Comparison of ENCODE assay signal across 23 cellular contexts in genomic region chr2:127417406-127417805, GRCh38. TPM values are rescaled to one million over a fixed set of nuclear protein-coding genes. Genes with fewer than 3 reads are reported as not detected.
DNase-seq lines count a peak whose midpoint lies in the region; ATAC-seq and TF ChIP-seq lines count a peak whose summit lies in the region.
"Had no signal": no experiment of that assay in that cellular context is flagged by ENCODE, and none has a peak within 500 bp of the region (broad histone marks: within the 10 kb centered on the region; RNA-seq: fewer than 3 reads in every experiment).

No MANE protein-coding gene starts in this region.

- H3K27ac Mint-ChIP-seq in CD4-positive, CD25-positive, alpha-beta regulatory T cell: peak overlapping the region; percentile 36 to 75 (median 48)
- no peak overlapping the region for H3K27ac Mint-ChIP-seq in nephron
- no peak overlapping the region for H3K27ac Mint-ChIP-seq in HFFc6

- H3K27me3 Mint-ChIP-seq in CD4-positive, CD25-positive, alpha-beta regulatory T cell: peaks cover 9% of the 10 kb centered on the region
- H3K27me3 Mint-ChIP-seq in nephron (ENCODE audit: low read depth) (peaks cover 54% of the 10 kb centered on the region), HFFc6 (ENCODE audit: insufficient read depth) (peaks cover 3% of the 10 kb centered on the region; the same call in 1 of the 2 replicates)

- H3K27me3 ChIP-seq in CD4-positive, CD25-positive, alpha-beta regulatory T cell (ENCODE audit: control insufficient read depth, insufficient read depth, low read length): peaks cover 4% of the 10 kb centered on the region
- H3K27me3 ChIP-seq in DND-41 (ENCODE audit: insufficient read depth, low read length, poor library complexity) (peaks cover 2% of the 10 kb centered on the region), hepatocyte (no peaks in the 10 kb centered on the region)
- H3K27me3 ChIP-seq: MG63 had no signal

- H3K9ac ChIP-seq in DND-41 (ENCODE audit: low read depth, low read length): peak overlapping the region; percentile 61
- H3K9ac ChIP-seq: parathyroid adenoma had no signal

- no peaks in the 10 kb centered on the region for H3K36me3 ChIP-seq in CD4-positive, CD25-positive, alpha-beta regulatory T cell (ENCODE audit: control insufficient read depth, insufficient read depth, low read length)
- H3K36me3 ChIP-seq in DND-41 (ENCODE audit: insufficient read depth, low read length) (no peaks in the 10 kb centered on the region), hepatocyte (replicated peaks; ENCODE audit: insufficient read depth, low read depth) (no peaks in the 10 kb centered on the region)
- H3K36me3 ChIP-seq: MG63 had no signal

- TF ChIP-seq CTCF in DND-41 (IDR thresholded peaks at IDR 0.05; ENCODE audit: borderline replicate concordance, extremely low read depth, low read length, poor library complexity, severe bottlenecking): no peak
- TF ChIP-seq CTCF in hepatocyte (IDR thresholded peaks at IDR 0.05; ENCODE audit: poor library complexity): no peak
- TF ChIP-seq CTCF in nephron (IDR thresholded peaks at IDR 0.05; ENCODE audit: unreplicated experiment in 3 of 3): no peak
- no peak for TF ChIP-seq CTCF in HFFc6 (IDR thresholded peaks at IDR 0.05)

- H3K4me3 ChIP-seq in CD4-positive, CD25-positive, alpha-beta regulatory T cell (ENCODE audit: low read depth, low read length): no peak overlapping the region
- peak overlapping the region in 1 of 2 experiments; percentile 53; a peak in 2 of 4 replicates for H3K4me3 ChIP-seq in DND-41 (ENCODE audit: low read depth in 1 of 2, low read length in 2 of 2)
- H3K4me3 ChIP-seq in hepatocyte: no peak overlapping the region
- H3K4me3 ChIP-seq: dorsolateral prefrontal cortex, MG63, PC-9 had no signal

- 89% methylated on average over 8 of the region's 8 CpGs for WGBS in hepatocyte (ENCODE audit: low lambda C conversion rate, missing lambda C conversion rate)

- H3K79me2 ChIP-seq in DND-41 (ENCODE audit: insufficient read depth, low read length): no peaks in the 10 kb centered on the region
- H3K79me2 ChIP-seq in hepatocyte: no peaks in the 10 kb centered on the region
- H3K79me2 ChIP-seq: parathyroid adenoma had no signal

- H3K4me1 Mint-ChIP-seq in CD4-positive, CD25-positive, alpha-beta regulatory T cell: peaks cover 0 to 26% (median 13%) of the 10 kb centered on the region in 4 donors
- H3K4me1 Mint-ChIP-seq in nephron: peaks cover 47% of the 10 kb centered on the region
- H3K4me1 Mint-ChIP-seq in HFFc6 (ENCODE audit: low read depth): peaks cover 26% of the 10 kb centered on the region

- peaks cover 0 to 2% of the 10 kb centered on the region in 2 experiments for H3K9me3 ChIP-seq in CD4-positive, CD25-positive, alpha-beta regulatory T cell (ENCODE audit: control insufficient read depth in 2 of 2, low read length in 2 of 2)
- no peaks in the 10 kb centered on the region for H3K9me3 ChIP-seq in DND-41 (ENCODE audit: insufficient read depth, low read length, severe bottlenecking)
- H3K9me3 ChIP-seq in hepatocyte (ENCODE audit: low read depth): peaks cover 5% of the 10 kb centered on the region
- H3K9me3 ChIP-seq: MG63 had no signal

- H3K9me3 Mint-ChIP-seq in CD4-positive, CD25-positive, alpha-beta regulatory T cell: peaks cover 0 to 2% (median 0%) of the 10 kb centered on the region in 7 donors
- peaks cover 4% of the 10 kb centered on the region for H3K9me3 Mint-ChIP-seq in nephron
- H3K9me3 Mint-ChIP-seq in HFFc6: no peaks in the 10 kb centered on the region

- H4K20me1 ChIP-seq in DND-41 (ENCODE audit: insufficient read depth, low read length): no peaks in the 10 kb centered on the region
- H4K20me1 ChIP-seq in hepatocyte (ENCODE audit: insufficient read depth, poor library complexity, severe bottlenecking): no peaks in the 10 kb centered on the region

- H2AFZ ChIP-seq in DND-41 (ENCODE audit: low read depth, low read length) (peak overlapping the region; percentile 35; the same call in 1 of the 2 replicates), hepatocyte (no peak overlapping the region)
- H2AFZ ChIP-seq: parathyroid adenoma, PC-9 had no signal

- no peaks in the 10 kb centered on the region for H3K9me2 ChIP-seq in hepatocyte (replicated peaks; ENCODE audit: insufficient read depth)

- DNase-seq in CD4-positive, CD25-positive, alpha-beta regulatory T cell: no peak
- no peak for DNase-seq in DND-41
- peak; percentile 2 for DNase-seq in hepatocyte (ENCODE audit: low spot score)
- DNase-seq in NOMO-1 treated with DMSO at 0.1 percent for 48 hours (lab: John Stamatoyannopoulos, UW; ENCODE audit: unreplicated experiment): no peak
- no peak for DNase-seq in kidney tubule cell (ENCODE audit: low spot score)
- DNase-seq in HFFc6: no peak
- DNase-seq: activated CD4-positive, CD25-positive, alpha-beta regulatory T cell treated with anti-CD3 and anti-CD28 coated beads, Interleukin-2, amount 50 U/mL, for 72 hours; activated naive CD8-positive, alpha-beta T cell treated with anti-CD3 and anti-CD28 coated beads, Interleukin-2, amount 10 ng/mL, durations not matched to agents 7 days and 5 days; left cardiac atrium; MG63; NCI-H1436; NCI-H510A treated with DMSO at 0.1 percent for 48 hours; PC-9; right cardiac atrium; SHP77 treated with DMSO at 0.1 percent for 48 hours; stimulated activated CD4-positive, alpha-beta T cell treated with anti-CD3 and anti-CD28 coated beads, Interleukin-4, amount 100 ng/mL, for 1 hour; stimulated activated naive CD4-positive, alpha-beta T cell; SW 1271 had no signal

- peak overlapping the region; percentile 41 to 87 (median 82) for H3K4me3 Mint-ChIP-seq in CD4-positive, CD25-positive, alpha-beta regulatory T cell
- peak overlapping the region in 2 of 3 experiments; percentile 48 for H3K4me3 Mint-ChIP-seq in nephron
- no peak overlapping the region for H3K4me3 Mint-ChIP-seq in HFFc6

- no peak overlapping the region for H3K27ac ChIP-seq in CD4-positive, CD25-positive, alpha-beta regulatory T cell (ENCODE audit: insufficient read depth, low read length, poor library complexity, severe bottlenecking)
- peak overlapping the region; percentile 94 for H3K27ac ChIP-seq in DND-41 (ENCODE audit: low read length)
- H3K27ac ChIP-seq in hepatocyte: no peak overlapping the region
- H3K27ac ChIP-seq: dorsolateral prefrontal cortex, epithelial cell of prostate, parathyroid adenoma, PC-9 had no signal

- H3K36me3 Mint-ChIP-seq in CD4-positive, CD25-positive, alpha-beta regulatory T cell: no peaks in the 10 kb centered on the region
- H3K36me3 Mint-ChIP-seq in nephron (ENCODE audit: low read depth): no peaks in the 10 kb centered on the region
- H3K36me3 Mint-ChIP-seq in HFFc6 (ENCODE audit: low read depth): no peaks in the 10 kb centered on the region
- H3K36me3 Mint-ChIP-seq: CD14-positive monocyte had no signal

- H3K4me2 ChIP-seq in DND-41 (ENCODE audit: insufficient read depth, low read length): peak overlapping the region; percentile 75
- no peak overlapping the region for H3K4me2 ChIP-seq in hepatocyte
- H3K4me2 ChIP-seq: PC-9 had no signal

- H3K4me1 ChIP-seq in CD4-positive, CD25-positive, alpha-beta regulatory T cell (ENCODE audit: control insufficient read depth, insufficient read depth, low read length, poor library complexity, severe bottlenecking): peaks cover 14% of the 10 kb centered on the region
- H3K4me1 ChIP-seq in DND-41 (ENCODE audit: insufficient read depth, low read length): peaks cover 43% of the 10 kb centered on the region
- peaks cover 13% of the 10 kb centered on the region for H3K4me1 ChIP-seq in hepatocyte (ENCODE audit: insufficient read depth)
- H3K4me1 ChIP-seq: parathyroid adenoma had no signal

- no peak for ATAC-seq in CD4-positive, CD25-positive, alpha-beta regulatory T cell (ENCODE audit: low read depth in 2 of 2)
- ATAC-seq in DND-41 (ENCODE audit: insufficient read depth, low read depth): no peak

RNA-seq across cellular contexts. Expression of gene PROC, which starts 0.8 kb away (rescaled TPM):
- total RNA-seq in CD4-positive, CD25-positive, alpha-beta regulatory T cell: not detected
- under 1 TPM in 1 of 4 donors, not detected in 3; 0.35 TPM for polyA plus RNA-seq in CD4-positive, CD25-positive, alpha-beta regulatory T cell
- 42.6 and 62.3 TPM in 2 replicates for total RNA-seq in hepatocyte
- 48.9 and 70.2 TPM in 2 replicates for polyA plus RNA-seq in hepatocyte
- total RNA-seq in HFFc6 (2021; fragmentation: NEBNext Ultra II Directional; extraction: Animal tissue kit (Norgen Biotek cat#: 25700)): not detected
- total RNA-seq: activated naive CD8-positive, alpha-beta T cell treated with anti-CD3 and anti-CD28 coated beads, Interleukin-2, amount 10 ng/mL, durations not matched to agents 7 days and 5 days; left cardiac atrium; right cardiac atrium had no signal
- polyA plus RNA-seq: CD14-positive monocyte had no signal

RNA-seq across cellular contexts. Expression of gene MAP3K2, which starts 29.6 kb away (rescaled TPM):
- total RNA-seq in CD4-positive, CD25-positive, alpha-beta regulatory T cell: 95.7 TPM
- polyA plus RNA-seq in CD4-positive, CD25-positive, alpha-beta regulatory T cell: 10 to 100 TPM; 48.4 to 65.7 (median 50.5) TPM
- 42.9 and 52.5 TPM in 2 replicates for total RNA-seq in hepatocyte
- polyA plus RNA-seq in hepatocyte: 28.5 and 35.7 TPM in 2 replicates
- 10 to 100 TPM; 38.5 to 44.2 (median 40.1) TPM for total RNA-seq in HFFc6 (2021; fragmentation: NEBNext Ultra II Directional; extraction: Animal tissue kit (Norgen Biotek cat#: 25700))

Comparison
In these comparisons a context has a peak if more than half of its experiments do, and no peak if none do; other contexts are left out.
1. H3K27ac Mint-ChIP-seq: peak in CD4-positive, CD25-positive, alpha-beta regulatory T cell (3 of 3); none in nephron (0 of 3) and HFFc6 (single experiment).
2. RNA of gene PROC, which starts 0.8 kb away (total RNA-seq): 42.6 to 62.3 TPM in hepatocyte; not detected in CD4-positive, CD25-positive, alpha-beta regulatory T cell (single experiment) and not detected in HFFc6; every median in the first group is over 10 times any median in the second.